10 cellular contexts compared by ENCODE assay signal in genomic region chr4:154585369-154586018, GRCh38. TPM values are rescaled to one million over a fixed set of nuclear protein-coding genes. Genes with fewer than 3 reads are reported as not detected.
"Had no signal": no experiment of that assay in that cellular context is flagged by ENCODE, and none has a peak within 500 bp of the region (broad histone marks: within the 10 kb centered on the region; RNA-seq: fewer than 3 reads in every experiment).

No MANE protein-coding gene starts in this region.

- H3K9ac ChIP-seq: GM23248 had no signal

- H3K36me3 ChIP-seq: HAP-1 had no signal

- H3K4me3 ChIP-seq: GM23248, HAP-1 had no signal

- H3K9me3 ChIP-seq: HAP-1 had no signal

- H2AFZ ChIP-seq: GM23248 had no signal

- ATAC-seq: HCT116 had no signal

- DNase-seq: GM23248, GOT3, H7, HFFc6 had no signal

- H3K27ac ChIP-seq: GM23248 had no signal

- FAIRE-seq: HTR-8/SVneo had no signal

- H3K4me1 ChIP-seq: HAP-1 had no signal

RNA-seq across cellular contexts. Expression of gene FGA, which starts 5.0 kb away (rescaled TPM):
- total RNA-seq: GM23248, H4, H7, HFFc6, HT-29 had no signal
- polyA plus RNA-seq: GM23248, IgD-negative memory B cell had no signal

RNA-seq across cellular contexts. Expression of gene FGB, which starts 22.7 kb away (rescaled TPM):
- total RNA-seq: GM23248, H7, HFFc6, HT-29 had no signal
- polyA plus RNA-seq: GM23248, IgD-negative memory B cell had no signal

RNA-seq across cellular contexts. Expression of gene FGG, which starts 27.0 kb away (rescaled TPM):
- total RNA-seq: GM23248, H4, H7, HFFc6, HT-29 had no signal
- polyA plus RNA-seq: GM23248, IgD-negative memory B cell had no signal
